In the genomic region with DNA sequence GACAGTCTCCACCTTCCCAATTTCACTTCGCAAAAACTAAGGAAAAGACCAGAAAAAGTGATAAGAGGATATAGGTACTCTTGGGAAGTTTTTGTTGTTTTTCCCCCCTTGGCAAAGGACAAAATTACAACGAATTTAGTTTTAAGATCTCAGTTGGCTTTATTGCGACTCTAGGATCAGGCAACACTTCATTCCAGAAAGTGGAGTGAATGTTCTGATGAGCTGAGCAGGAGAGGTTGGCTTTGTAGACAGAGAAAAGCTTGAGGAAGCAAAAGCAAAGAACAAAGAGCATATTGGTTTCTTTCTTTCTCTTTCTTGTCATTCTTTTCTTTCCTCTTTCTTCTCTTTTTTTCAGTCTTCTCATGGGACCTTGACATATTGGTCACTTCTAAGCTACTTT, we compare ENCODE assay signal across 8 cellular contexts. TPM values are rescaled to one million over a fixed set of nuclear protein-coding genes. Genes with fewer than 3 reads are reported as not detected.
A peak's percentile ranks its signal among the peaks of the same experiment; 100 is the strongest.
DNase-seq lines count a peak whose midpoint lies in the region; ATAC-seq and TF ChIP-seq lines count a peak whose summit lies in the region.

No MANE protein-coding gene starts in this region.

- intact Hi-C loops in activated T-helper 1 cell treated with anti-CD3 and anti-CD28 coated beads, Interleukin-12 subunit alpha, Interleukin-12 subunit beta, Interleukin-2, Interleukin-4 antibody, amounts not matched to agents 30 ng/mL and 10 ng/mL and 1 ng/mL, durations not matched to agents 14 hours and 24 hours and 36 hours (cut with micrococcal nuclease) = loop anchor here (1.0 to 5.0 kb wide), 6 partner anchors 13 to 859 kb away; partner anchors contain the start of genes DCAF4, NUMB, PSEN1 and RBM25
- intact Hi-C loops in stomach (cut with DNase I; ENCODE audit: low total_unique reads) = no loop called here
- intact Hi-C loops in sciatic nerve (cut with DNase I) = no loop called here

- H3K27me3 Mint-ChIP-seq in T-helper 1 cell treated with Interleukin-12 subunit alpha and Interleukin-12 subunit beta and Interleukin-4 antibody, amounts not matched to agents 30 μg/mL and 1 μg/mL, for 36 hours (ENCODE audit: low read depth) = no peaks in the 10 kb centered on the region
- peaks cover 1% of the 10 kb centered on the region for H3K27me3 Mint-ChIP-seq in activated T-helper 1 cell treated with anti-CD3 and anti-CD28 coated beads, Interleukin-12 subunit alpha, Interleukin-12 subunit beta, Interleukin-2, Interleukin-4 antibody, amounts not matched to agents 30 ng/mL and 10 ng/mL and 1 ng/mL, durations not matched to agents 14 hours and 24 hours and 36 hours (ENCODE audit: insufficient read depth)

- TF ChIP-seq CTCF in stomach (IDR thresholded peaks at IDR 0.05) = no peak

- peak overlapping the region; percentile 96 for H3K27ac Mint-ChIP-seq in T-helper 1 cell treated with Interleukin-12 subunit alpha and Interleukin-12 subunit beta and Interleukin-4 antibody, amounts not matched to agents 30 μg/mL and 1 μg/mL, for 36 hours
- peak overlapping the region; percentile 94 for H3K27ac Mint-ChIP-seq in activated T-helper 1 cell treated with anti-CD3 and anti-CD28 coated beads, Interleukin-12 subunit alpha, Interleukin-12 subunit beta, Interleukin-2, Interleukin-4 antibody, amounts not matched to agents 30 ng/mL and 10 ng/mL and 1 ng/mL, durations not matched to agents 14 hours and 24 hours and 36 hours

- H3K9me3 Mint-ChIP-seq in T-helper 1 cell treated with Interleukin-12 subunit alpha and Interleukin-12 subunit beta and Interleukin-4 antibody, amounts not matched to agents 30 μg/mL and 1 μg/mL, for 36 hours = no peaks in the 10 kb centered on the region
- H3K9me3 Mint-ChIP-seq in activated T-helper 1 cell treated with anti-CD3 and anti-CD28 coated beads, Interleukin-12 subunit alpha, Interleukin-12 subunit beta, Interleukin-2, Interleukin-4 antibody, amounts not matched to agents 30 ng/mL and 10 ng/mL and 1 ng/mL, durations not matched to agents 14 hours and 24 hours and 36 hours = no peaks in the 10 kb centered on the region

- peak overlapping the region in 4 of 5 donors; percentile 88 to 93 (median 92) for H3K27ac ChIP-seq in stomach

- peak overlapping the region; percentile 97 for H3K4me3 Mint-ChIP-seq in T-helper 1 cell treated with Interleukin-12 subunit alpha and Interleukin-12 subunit beta and Interleukin-4 antibody, amounts not matched to agents 30 μg/mL and 1 μg/mL, for 36 hours
- peak overlapping the region; percentile 97 for H3K4me3 Mint-ChIP-seq in activated T-helper 1 cell treated with anti-CD3 and anti-CD28 coated beads, Interleukin-12 subunit alpha, Interleukin-12 subunit beta, Interleukin-2, Interleukin-4 antibody, amounts not matched to agents 30 ng/mL and 10 ng/mL and 1 ng/mL, durations not matched to agents 14 hours and 24 hours and 36 hours

- peaks cover 20% of the 10 kb centered on the region for H3K36me3 Mint-ChIP-seq in T-helper 1 cell treated with Interleukin-12 subunit alpha and Interleukin-12 subunit beta and Interleukin-4 antibody, amounts not matched to agents 30 μg/mL and 1 μg/mL, for 36 hours (ENCODE audit: low read depth)
- peaks cover 17% of the 10 kb centered on the region for H3K36me3 Mint-ChIP-seq in activated T-helper 1 cell treated with anti-CD3 and anti-CD28 coated beads, Interleukin-12 subunit alpha, Interleukin-12 subunit beta, Interleukin-2, Interleukin-4 antibody, amounts not matched to agents 30 ng/mL and 10 ng/mL and 1 ng/mL, durations not matched to agents 14 hours and 24 hours and 36 hours (ENCODE audit: low read depth)

- WGBS in stomach, 5 donors = 32 to 39% (median 38%) methylated on average over 3 of the region's 3 CpGs

- ATAC-seq in sciatic nerve = no peak

- no peak for TF ChIP-seq EP300 in stomach (IDR thresholded peaks at IDR 0.05)

- H3K4me1 Mint-ChIP-seq in T-helper 1 cell treated with Interleukin-12 subunit alpha and Interleukin-12 subunit beta and Interleukin-4 antibody, amounts not matched to agents 30 μg/mL and 1 μg/mL, for 36 hours (ENCODE audit: low read depth) = peaks cover 37% of the 10 kb centered on the region
- H3K4me1 Mint-ChIP-seq in activated T-helper 1 cell treated with anti-CD3 and anti-CD28 coated beads, Interleukin-12 subunit alpha, Interleukin-12 subunit beta, Interleukin-2, Interleukin-4 antibody, amounts not matched to agents 30 ng/mL and 10 ng/mL and 1 ng/mL, durations not matched to agents 14 hours and 24 hours and 36 hours (ENCODE audit: low read depth) = peaks cover 38% of the 10 kb centered on the region

- DNase-seq in T-helper 1 cell (no peak), stomach (no peak), NCI-H2171 (lab: John Stamatoyannopoulos, UW) (no peak), AG08395 (ENCODE audit: low spot score) (no peak), sciatic nerve (ENCODE audit: low spot score) (no peak)
- no peak for DNase-seq in activated T-helper 1 cell treated with anti-CD3 and anti-CD28 coated beads, Interleukin-12 subunit alpha, Interleukin-12 subunit beta, Interleukin-2, Interleukin-4 antibody, amounts not matched to agents 30 ng/mL and 10 ng/mL and 1 ng/mL, durations not matched to agents 14 hours and 24 hours and 36 hours (ENCODE audit: low spot score)

- peaks cover 9 to 17% (median 17%) of the 10 kb centered on the region in 4 donors for H3K36me3 ChIP-seq in stomach

- peaks cover 8 to 41% (median 32%) of the 10 kb centered on the region in 4 donors for H3K4me1 ChIP-seq in stomach

- peak overlapping the region; percentile 34; the same call in 1 of the 2 replicates for H3K4me3 ChIP-seq in iPS-18c (ENCODE audit: insufficient read depth, low read depth, low read length)
- H3K4me3 ChIP-seq in stomach = peak overlapping the region; percentile 77 to 97 (median 90)

- no peaks in the 10 kb centered on the region for H3K27me3 ChIP-seq in stomach

- TF ChIP-seq POLR2A in stomach (IDR thresholded peaks at IDR 0.05) = no peak

- H3K9me3 ChIP-seq in iPS-18c (ENCODE audit: control insufficient read depth, insufficient read depth, low read length) (no peaks in the 10 kb centered on the region), stomach (no peaks in the 10 kb centered on the region)

RNA-seq across cellular contexts. Expression of gene ZFYVE1, which starts 0.6 kb away (rescaled TPM):
- 7.1 and 7.6 TPM in 2 replicates for total RNA-seq in activated T-helper 1 cell treated with anti-CD3 and anti-CD28 coated beads, Interleukin-12 subunit alpha, Interleukin-12 subunit beta, Interleukin-2, Interleukin-4 antibody, amounts not matched to agents 30 ng/mL and 10 ng/mL and 1 ng/mL, durations not matched to agents 14 hours and 24 hours and 36 hours
- total RNA-seq in stomach (10 to 100 TPM in 3 of 5 donors, 1 to 10 TPM in 2; 2.7 to 50.8 (median 14.5) TPM), sciatic nerve (22.4 TPM)
- 1 to 10 TPM; 3.4 to 6.1 (median 5.5) TPM for polyA plus RNA-seq in stomach

RNA-seq across cellular contexts. Expression of gene RBM25, which starts 30.8 kb away (rescaled TPM):
- 128 and 129 TPM in 2 replicates for total RNA-seq in activated T-helper 1 cell treated with anti-CD3 and anti-CD28 coated beads, Interleukin-12 subunit alpha, Interleukin-12 subunit beta, Interleukin-2, Interleukin-4 antibody, amounts not matched to agents 30 ng/mL and 10 ng/mL and 1 ng/mL, durations not matched to agents 14 hours and 24 hours and 36 hours
- total RNA-seq in stomach (100 to 1,000 TPM; 100 to 149 (median 119) TPM), sciatic nerve (100 TPM)
- 10 to 100 TPM; 15.5 to 47.2 (median 28.8) TPM for polyA plus RNA-seq in stomach
